Comparison of ENCODE assay signal across 9 cellular contexts in genomic region chr2:42328148-42328833, GRCh38. TPM values are rescaled to one million over a fixed set of nuclear protein-coding genes. Genes with fewer than 3 reads are reported as not detected.
A peak's percentile ranks its signal among the peaks of the same experiment; 100 is the strongest.
DNase-seq lines count a peak whose midpoint lies in the region; ATAC-seq, FAIRE-seq and TF ChIP-seq lines count a peak whose summit lies in the region.
"Had no signal": no experiment of that assay in that cellular context is flagged by ENCODE, and none has a peak within 500 bp of the region (broad histone marks: within the 10 kb centered on the region; RNA-seq: fewer than 3 reads in every experiment).

No MANE protein-coding gene starts in this region.

- no peak overlapping the region for H3K27ac Mint-ChIP-seq in HFFc6

- DNase-seq in D721Med (ENCODE audit: insufficient read length, low spot score) (no peak), HFFc6 (peak; percentile 24), SW 1271 (lab: John Stamatoyannopoulos, UW) (peak; percentile 29 to 59), globus pallidus (ENCODE audit: low spot score) (peak; percentile 13), upper lobe of right lung (no peak)
- DNase-seq in stimulated activated CD4-positive, alpha-beta T cell treated with anti-CD3 and anti-CD28 coated beads, Interleukin-2, amount 100 ng/mL, for 48 hours = no peak
- DNase-seq: naive B cell had no signal

- ATAC-seq in upper lobe of right lung (no peak), HG02763 (IDR thresholded peaks at IDR 0.05; ENCODE audit: unreplicated experiment) (no peak), GM21367 (IDR thresholded peaks at IDR 0.05; ENCODE audit: unreplicated experiment) (no peak)

- no peaks in the 10 kb centered on the region for H3K27me3 Mint-ChIP-seq in HFFc6 (ENCODE audit: insufficient read depth)
- H3K27me3 Mint-ChIP-seq: naive B cell had no signal

- H3K4me1 Mint-ChIP-seq in HFFc6 (ENCODE audit: low read depth) = no peaks in the 10 kb centered on the region

- no peak for FAIRE-seq in D721Med (lab: Jason Lieb, UNC)

- no peaks in the 10 kb centered on the region for H3K9me3 Mint-ChIP-seq in HFFc6
- H3K9me3 Mint-ChIP-seq: naive B cell had no signal

- peaks cover 72% of the 10 kb centered on the region for H3K36me3 ChIP-seq in upper lobe of right lung

- H3K4me3 ChIP-seq in upper lobe of right lung = no peak overlapping the region

- no peaks in the 10 kb centered on the region for H3K9me3 ChIP-seq in upper lobe of right lung

- H3K4me1 ChIP-seq in upper lobe of right lung = no peaks in the 10 kb centered on the region

- TF ChIP-seq CTCF in D721Med (IDR thresholded peaks at IDR 0.05; ENCODE audit: insufficient read depth, missing control alignments) = peak; percentile 44
- TF ChIP-seq CTCF in HFFc6 (IDR thresholded peaks at IDR 0.05) = peak; percentile 85
- TF ChIP-seq CTCF in upper lobe of right lung (IDR thresholded peaks at IDR 0.05) = peak; percentile 42

- H3K27ac ChIP-seq in upper lobe of right lung = no peak overlapping the region

- no peak overlapping the region for H3K4me3 Mint-ChIP-seq in HFFc6
- H3K4me3 Mint-ChIP-seq: naive B cell had no signal

- no peaks in the 10 kb centered on the region for H3K27me3 ChIP-seq in upper lobe of right lung

- intact Hi-C loops in upper lobe of right lung (cut with DNase I) = no loop called here

- H3K36me3 Mint-ChIP-seq in HFFc6 (ENCODE audit: low read depth) = peaks cover 19% of the 10 kb centered on the region; the same call in 1 of the 2 replicates

RNA-seq across cellular contexts. Expression of gene COX7A2L, which starts 32.7 kb away (rescaled TPM):
- total RNA-seq in HFFc6 (2021; fragmentation: NEBNext Ultra II Directional; extraction: Animal tissue kit (Norgen Biotek cat#: 25700)) = 100 to 1,000 TPM; 118 to 130 (median 125) TPM
- 80.7 TPM for total RNA-seq in upper lobe of right lung

Comparison
In these comparisons a context has a peak if more than half of its experiments do, and no peak if none do; other contexts are left out.
1. DNase-seq: peak in HFFc6 (single experiment), SW 1271 (2 of 2) and globus pallidus (single experiment); none in D721Med (single experiment), upper lobe of right lung (single experiment) and stimulated activated CD4-positive, alpha-beta T cell treated with anti-CD3 and anti-CD28 coated beads, Interleukin-2, amount 100 ng/mL, for 48 hours (0 of 2).
2. Peak in every context shown above with its lines, with median percentiles within 50 percentile points of each other: CTCF ChIP-seq.